ENCODE assay signal across 12 cellular contexts in genomic region chr2:48341556-48342133, GRCh38. TPM values are rescaled to one million over a fixed set of nuclear protein-coding genes. Genes with fewer than 3 reads are reported as not detected.
DNase-seq lines count a peak whose midpoint lies in the region; TF ChIP-seq lines count a peak whose summit lies in the region.
"Had no signal": no experiment of that assay in that cellular context is flagged by ENCODE, and none has a peak within 500 bp of the region (broad histone marks: within the 10 kb centered on the region; RNA-seq: fewer than 3 reads in every experiment).

No MANE protein-coding gene starts in this region.

- TF ChIP-seq CTCF in A673 (conservative IDR thresholded peaks at IDR 0.05; ENCODE audit: low read depth, low read length), result no peak

- peaks cover 4% of the 10 kb centered on the region for H3K36me3 ChIP-seq in A673 (ENCODE audit: insufficient read depth, low read length, poor library complexity, severe bottlenecking)

- POLR2A ChIA-PET in A673 (lab: Charles Lee; ENCODE audit: low non-redundant PET), result no interaction called here

- peaks cover 11% of the 10 kb centered on the region for H3K4me1 Mint-ChIP-seq in dendritic cell treated with granulocyte-macrophage colony-stimulating factor and Interleukin-4, amounts not matched to agents 40 ng/mL and 50 ng/mL, for 4 days (ENCODE audit: low read depth)

- no peaks in the 10 kb centered on the region for H3K9me3 ChIP-seq in A673 (ENCODE audit: low read depth, low read length, poor library complexity, severe bottlenecking)

- H3K27ac Mint-ChIP-seq in dendritic cell treated with granulocyte-macrophage colony-stimulating factor and Interleukin-4, amounts not matched to agents 40 ng/mL and 50 ng/mL, for 4 days, result peak overlapping the region; percentile 34
- H3K27ac Mint-ChIP-seq: activated T-cell treated with anti-CD3 and anti-CD28 coated beads, Interleukin-2, amount 50 U/mL, for 24 hours had no signal

- peaks cover 37% of the 10 kb centered on the region for H3K36me3 Mint-ChIP-seq in dendritic cell treated with granulocyte-macrophage colony-stimulating factor and Interleukin-4, amounts not matched to agents 40 ng/mL and 50 ng/mL, for 4 days (ENCODE audit: low read depth)

- no peak overlapping the region for H3K4me3 ChIP-seq in A673 (ENCODE audit: low read depth, low read length, poor library complexity, severe bottlenecking)

- no peak overlapping the region for H3K4me3 Mint-ChIP-seq in dendritic cell treated with granulocyte-macrophage colony-stimulating factor and Interleukin-4, amounts not matched to agents 40 ng/mL and 50 ng/mL, for 4 days
- H3K4me3 Mint-ChIP-seq: activated T-cell treated with anti-CD3 and anti-CD28 coated beads, Interleukin-2, amount 50 U/mL, for 24 hours; central memory CD8-positive, alpha-beta T cell had no signal

- H3K9me3 Mint-ChIP-seq in dendritic cell treated with granulocyte-macrophage colony-stimulating factor and Interleukin-4, amounts not matched to agents 40 ng/mL and 50 ng/mL, for 4 days, result peaks cover 7% of the 10 kb centered on the region
- H3K9me3 Mint-ChIP-seq: central memory CD8-positive, alpha-beta T cell had no signal

- intact Hi-C loops in A673 (cut with micrococcal nuclease; ENCODE audit: unreplicated experiment), result no loop called here
- intact Hi-C loops in dendritic cell treated with granulocyte-macrophage colony-stimulating factor and Interleukin-4, amounts not matched to agents 40 ng/mL and 50 ng/mL, for 4 days (cut with micrococcal nuclease), result loop anchor here (10.0 kb wide), 1 partner anchor 437 kb away; the partner anchor contains the start of gene FBXO11

- BruUV-seq in A673 (replicated peaks; lab: Mats Ljungman, UMichigan), result no TSS peak

- H3K27ac ChIP-seq in A673 (ENCODE audit: low read depth, low read length, poor library complexity, severe bottlenecking), result peak overlapping the region; percentile 32

- no peaks in the 10 kb centered on the region for H3K27me3 ChIP-seq in A673 (replicated peaks; ENCODE audit: insufficient read depth, low read depth, low read length, poor library complexity)

- DNase-seq in A673 (ENCODE audit: low spot score) (no peak), NCI-H446 treated with DMSO at 0.1 percent for 48 hours (lab: John Stamatoyannopoulos, UW) (peak; percentile 84), midbrain (lab: John Stamatoyannopoulos, UW) (peak; percentile 62), NCI-H1092 treated with DMSO at 0.1 percent for 48 hours (lab: John Stamatoyannopoulos, UW) (no peak), NCI-H2081 treated with DMSO at 0.1 percent for 48 hours (lab: John Stamatoyannopoulos, UW) (no peak), DMS53 treated with DMSO at 0.1 percent for 48 hours (lab: John Stamatoyannopoulos, UW; ENCODE audit: unreplicated experiment) (no peak)
- no peak for DNase-seq in activated CD4-positive, alpha-beta T cell treated with anti-CD3 and anti-CD28 coated beads, Interleukin-2, amount 50 U/mL, for 1 hour
- DNase-seq: activated T-cell treated with anti-CD3 and anti-CD28 coated beads, Interleukin-2, amount 50 U/mL, for 24 hours; EL; NCI-H187 had no signal

- CTCF ChIA-PET in A673 (lab: Charles Lee), result no interaction called here

- no peaks in the 10 kb centered on the region for H3K27me3 Mint-ChIP-seq in dendritic cell treated with granulocyte-macrophage colony-stimulating factor and Interleukin-4, amounts not matched to agents 40 ng/mL and 50 ng/mL, for 4 days
- H3K27me3 Mint-ChIP-seq: activated T-cell treated with anti-CD3 and anti-CD28 coated beads, Interleukin-2, amount 50 U/mL, for 24 hours; central memory CD8-positive, alpha-beta T cell had no signal

- peaks cover 10% of the 10 kb centered on the region for H3K4me1 ChIP-seq in A673 (ENCODE audit: insufficient read depth, low read length, poor library complexity, severe bottlenecking)

RNA-seq across cellular contexts. Expression of gene FOXN2, which starts 27.2 kb away (rescaled TPM):
- 18.9 and 21.9 TPM in 2 replicates for total RNA-seq in A673 (2021)

Comparison
In these comparisons a context has a peak if more than half of its experiments do, and no peak if none do; other contexts are left out.
1. DNase-seq: peak in NCI-H446 treated with DMSO at 0.1 percent for 48 hours (single experiment) and midbrain (single experiment); none in A673 (single experiment), NCI-H1092 treated with DMSO at 0.1 percent for 48 hours (single experiment), activated CD4-positive, alpha-beta T cell treated with anti-CD3 and anti-CD28 coated beads, Interleukin-2, amount 50 U/mL, for 1 hour (single experiment), NCI-H2081 treated with DMSO at 0.1 percent for 48 hours (single experiment) and DMS53 treated with DMSO at 0.1 percent for 48 hours (single experiment).